In genomic region chr6:44512868-44513641, GRCh38 we compare ENCODE assay signal across 1 cellular context.
TF ChIP-seq lines count a peak whose summit lies in the region.

No MANE protein-coding gene starts in this region.

TF ChIP-seq in GM23338, 12 proteins besides CTCF, POLR2A, EP300 and RAD21 (continued from another document):
- no peak for TF ChIP-seq REST (IDR thresholded peaks at IDR 0.05; ENCODE audit: unreplicated experiment)
TF ChIP-seq in GM23338: peak in this region for 0.
